8 cellular contexts compared by ENCODE assay signal in genomic region chr6:26554669-26555504, GRCh38. TPM values are rescaled to one million over a fixed set of nuclear protein-coding genes. Genes with fewer than 3 reads are reported as not detected.
DNase-seq lines count a peak whose midpoint lies in the region; ATAC-seq, FAIRE-seq and TF ChIP-seq lines count a peak whose summit lies in the region.

No MANE protein-coding gene starts in this region.

- H3K36me3 Mint-ChIP-seq in activated CD4-positive, alpha-beta T cell treated with anti-CD3 and anti-CD28 coated beads, Interleukin-2, amount 10 ng/mL, durations not matched to agents 7 days and 5 days (ENCODE audit: low read depth): no peaks in the 10 kb centered on the region

- peak; percentile 52 for DNase-seq in GM20000 (ENCODE audit: low spot score)
- peak; percentile 83 for DNase-seq in NCI-H2227 treated with DMSO at 0.1 percent for 48 hours (lab: John Stamatoyannopoulos, UW)
- DNase-seq in activated CD4-positive, alpha-beta T cell treated with anti-CD3 and anti-CD28 coated beads, Interleukin-2, amount 10 ng/mL, durations not matched to agents 7 days and 5 days: peak; percentile 63
- peak; percentile 25 to 42 (median 39) for DNase-seq in effector memory CD4-positive, alpha-beta T cell
- DNase-seq in mucosa of descending colon: no peak
- no peak for DNase-seq in thoracic aorta (ENCODE audit: low spot score)

- peak overlapping the region; percentile 75 for H3K27ac Mint-ChIP-seq in activated CD4-positive, alpha-beta T cell treated with anti-CD3 and anti-CD28 coated beads, Interleukin-2, amount 10 ng/mL, durations not matched to agents 7 days and 5 days

- H3K27me3 Mint-ChIP-seq in activated CD4-positive, alpha-beta T cell treated with anti-CD3 and anti-CD28 coated beads, Interleukin-2, amount 10 ng/mL, durations not matched to agents 7 days and 5 days: peaks cover 3% of the 10 kb centered on the region

- H3K9me3 Mint-ChIP-seq in activated CD4-positive, alpha-beta T cell treated with anti-CD3 and anti-CD28 coated beads, Interleukin-2, amount 10 ng/mL, durations not matched to agents 7 days and 5 days: no peaks in the 10 kb centered on the region

- H3K4me3 ChIP-seq in effector memory CD4-positive, alpha-beta T cell (ENCODE audit: insufficient read depth, low read depth, low read length, poor library complexity, severe bottlenecking): peak overlapping the region; percentile 48
- H3K4me3 ChIP-seq in mucosa of descending colon (no peak overlapping the region), thoracic aorta (peak overlapping the region; percentile 70)

- peak; percentile 12 for ATAC-seq in mucosa of descending colon
- ATAC-seq in thoracic aorta (ENCODE audit: insufficient number of reproducible peaks, low FRiP score, low read depth): no peak
- ATAC-seq in GM19463 (IDR thresholded peaks at IDR 0.05; ENCODE audit: unreplicated experiment): no peak

- no peak for TF ChIP-seq CTCF in GM20000 (IDR thresholded peaks at IDR 0.05; ENCODE audit: extremely low read depth, missing control alignments)
- TF ChIP-seq CTCF in mucosa of descending colon (IDR thresholded peaks at IDR 0.05): no peak
- TF ChIP-seq CTCF in thoracic aorta (IDR thresholded peaks at IDR 0.05): no peak

- no peaks in the 10 kb centered on the region for H3K9me3 ChIP-seq in effector memory CD4-positive, alpha-beta T cell (ENCODE audit: control insufficient read depth, low read length)
- H3K9me3 ChIP-seq in mucosa of descending colon (no peaks in the 10 kb centered on the region), thoracic aorta (no peaks in the 10 kb centered on the region)

- POLR2A ChIA-PET in activated CD4-positive, alpha-beta T cell treated with anti-CD3 and anti-CD28 coated beads, Interleukin-2, amount 10 ng/mL, durations not matched to agents 7 days and 5 days (lab: Charles Lee): interaction anchor here (0.6 kb wide), 1 partner anchor 1317 kb away, joined by 4 read pairs; a partner anchor contains a TSS

- H3K4me1 Mint-ChIP-seq in activated CD4-positive, alpha-beta T cell treated with anti-CD3 and anti-CD28 coated beads, Interleukin-2, amount 10 ng/mL, durations not matched to agents 7 days and 5 days: peaks cover 18% of the 10 kb centered on the region

- peak overlapping the region; percentile 26 for H3K27ac ChIP-seq in effector memory CD4-positive, alpha-beta T cell (ENCODE audit: insufficient read depth, low read length, poor library complexity, severe bottlenecking)
- peak overlapping the region; percentile 22 to 91 for H3K27ac ChIP-seq in thoracic aorta

- peak overlapping the region; percentile 54 for H3K4me3 Mint-ChIP-seq in activated CD4-positive, alpha-beta T cell treated with anti-CD3 and anti-CD28 coated beads, Interleukin-2, amount 10 ng/mL, durations not matched to agents 7 days and 5 days

- intact Hi-C loops in mucosa of descending colon (cut with DNase I, micrococcal nuclease): no loop called here

- H3K4me1 ChIP-seq in effector memory CD4-positive, alpha-beta T cell (ENCODE audit: control insufficient read depth, insufficient read depth, low read length, poor library complexity, severe bottlenecking): peaks cover 3% of the 10 kb centered on the region
- H3K4me1 ChIP-seq in mucosa of descending colon (ENCODE audit: low read depth) (peaks cover 7% of the 10 kb centered on the region), thoracic aorta (ENCODE audit: control insufficient read depth in 1 of 2, low read depth in 2 of 2) (peaks cover 7 to 27% of the 10 kb centered on the region in 2 donors)

- peak; percentile 72 for FAIRE-seq in A204.1 (lab: Jason Lieb, UNC)

- no peaks in the 10 kb centered on the region for H3K27me3 ChIP-seq in effector memory CD4-positive, alpha-beta T cell (replicated peaks; ENCODE audit: control insufficient read depth, insufficient read depth, low read length, poor library complexity, severe bottlenecking)
- H3K27me3 ChIP-seq in thoracic aorta (replicated peaks; ENCODE audit: insufficient read depth): no peaks in the 10 kb centered on the region

- no peaks in the 10 kb centered on the region for H3K36me3 ChIP-seq in effector memory CD4-positive, alpha-beta T cell (ENCODE audit: control insufficient read depth, insufficient read depth, low read length)
- no peaks in the 10 kb centered on the region for H3K36me3 ChIP-seq in mucosa of descending colon (ENCODE audit: low read depth)
- no peaks in the 10 kb centered on the region for H3K36me3 ChIP-seq in thoracic aorta

- CTCF ChIA-PET in activated CD4-positive, alpha-beta T cell treated with anti-CD3 and anti-CD28 coated beads, Interleukin-2, amount 10 ng/mL, durations not matched to agents 7 days and 5 days (lab: Charles Lee): interaction anchor here (1.2 to 2.4 kb wide), 5 partner anchors 10 to 213 kb away, joined by 4 to 16 read pairs (median 6); partner anchors contain the start of gene HMGN4

RNA-seq across cellular contexts. Expression of gene HMGN4, which starts 16.7 kb away (rescaled TPM):
- total RNA-seq in activated CD4-positive, alpha-beta T cell treated with anti-CD3 and anti-CD28 coated beads, Interleukin-2, amount 10 ng/mL, durations not matched to agents 7 days and 5 days: 10 to 100 TPM; 85.7 to 93.0 TPM
- total RNA-seq in mucosa of descending colon: 10 to 100 TPM; 58.6 to 76.0 (median 68.2) TPM
- 10 to 100 TPM; 41.3 to 45.9 TPM for total RNA-seq in thoracic aorta

RNA-seq across cellular contexts. Expression of gene ABT1, which starts 41.9 kb away (rescaled TPM):
- total RNA-seq in activated CD4-positive, alpha-beta T cell treated with anti-CD3 and anti-CD28 coated beads, Interleukin-2, amount 10 ng/mL, durations not matched to agents 7 days and 5 days: 10 to 100 TPM; 24.9 to 27.4 TPM
- total RNA-seq in mucosa of descending colon: 10 to 100 TPM; 13.1 to 17.3 (median 13.6) TPM
- 10 to 100 TPM; 11.8 to 17.1 TPM for total RNA-seq in thoracic aorta

RNA-seq across cellular contexts. Expression of gene BTN1A1, which starts 54.8 kb away (rescaled TPM):
- not detected for total RNA-seq in activated CD4-positive, alpha-beta T cell treated with anti-CD3 and anti-CD28 coated beads, Interleukin-2, amount 10 ng/mL, durations not matched to agents 7 days and 5 days
- total RNA-seq in mucosa of descending colon (not detected), thoracic aorta (not detected)

Comparison
In these comparisons a context has a peak if more than half of its experiments do, and no peak if none do; other contexts are left out.
1. DNase-seq: peak in GM20000 (single experiment), NCI-H2227 treated with DMSO at 0.1 percent for 48 hours (single experiment), activated CD4-positive, alpha-beta T cell treated with anti-CD3 and anti-CD28 coated beads, Interleukin-2, amount 10 ng/mL, durations not matched to agents 7 days and 5 days (single experiment) and effector memory CD4-positive, alpha-beta T cell (3 of 3); none in mucosa of descending colon (0 of 3) and thoracic aorta (single experiment).